6 cellular contexts compared by ENCODE assay signal in genomic region chr14:22887260-22887989, GRCh38. TPM values are rescaled to one million over a fixed set of nuclear protein-coding genes. Genes with fewer than 3 reads are reported as not detected.
DNase-seq lines count a peak whose midpoint lies in the region; ATAC-seq and TF ChIP-seq lines count a peak whose summit lies in the region.

No MANE protein-coding gene starts in this region.

- no peaks in the 10 kb centered on the region for H3K79me2 ChIP-seq in fibroblast of lung (ENCODE audit: control insufficient read depth, insufficient read depth, low read length)

- H4K20me1 ChIP-seq in fibroblast of lung (ENCODE audit: control insufficient read depth, extremely low read depth, insufficient read depth, low read length) = no peaks in the 10 kb centered on the region

- peak overlapping the region; percentile 13 for H2AFZ ChIP-seq in fibroblast of lung (ENCODE audit: low read length)

- in situ Hi-C loops in gastrocnemius medialis (cut with MboI; ENCODE audit: low sequenced_read_pairs in 4 of 4) = no loop called here

- H3K27ac ChIP-seq in fibroblast of lung (ENCODE audit: insufficient read depth, low read length) (peak overlapping the region; percentile 1), gastrocnemius medialis (no peak overlapping the region)

- TF ChIP-seq CTCF in fibroblast of lung (conservative IDR thresholded peaks at IDR 0.05 in 1 of 2, IDR thresholded peaks at IDR 0.05 in 1 of 2; ENCODE audit: low read depth in 1 of 2, low read length in 2 of 2) = no peak
- TF ChIP-seq CTCF in gastrocnemius medialis (IDR thresholded peaks at IDR 0.05 in 4 of 5, conservative IDR thresholded peaks at IDR 0.05 in 1 of 5) = no peak

- no peaks in the 10 kb centered on the region for H3K36me3 ChIP-seq in fibroblast of lung (ENCODE audit: control insufficient read depth, insufficient read depth, low read length)
- no peaks in the 10 kb centered on the region for H3K36me3 ChIP-seq in gastrocnemius medialis

- peak overlapping the region; percentile 51 for H3K9ac ChIP-seq in fibroblast of lung (ENCODE audit: insufficient read depth, low read length)

- intact Hi-C loops in gastrocnemius medialis (cut with DNase I; ENCODE audit: low total_unique reads) = no loop called here

- H3K27me3 ChIP-seq in fibroblast of lung (ENCODE audit: control insufficient read depth, insufficient read depth, low read length) (no peaks in the 10 kb centered on the region), gastrocnemius medialis (peaks cover 3 to 34% (median 26%) of the 10 kb centered on the region in 3 donors)

- H3K4me1 ChIP-seq in fibroblast of lung (ENCODE audit: control insufficient read depth, extremely low read depth, insufficient read depth, low read length) = peaks cover 5% of the 10 kb centered on the region
- H3K4me1 ChIP-seq in gastrocnemius medialis = peaks cover 0 to 8% of the 10 kb centered on the region in 2 donors

- peak; percentile 21 to 35 for ATAC-seq in gastrocnemius medialis

- TF ChIP-seq POLR2A in gastrocnemius medialis (IDR thresholded peaks at IDR 0.05) = no peak

- H3K4me3 ChIP-seq in fibroblast of lung (replicated peaks in 1 of 4; ENCODE audit: control extremely low read depth in 1 of 4, insufficient read depth in 1 of 4, low read depth in 3 of 4, low read length in 4 of 4) = peak overlapping the region; percentile 15 to 79 (median 41)
- H3K4me3 ChIP-seq in gastrocnemius medialis = peak overlapping the region; percentile 52 to 65 (median 58)

- peak; percentile 23 for DNase-seq in GM19240 (ENCODE audit: insufficient read length, low spot score)
- DNase-seq in HPDE6-E6E7 (ENCODE audit: extremely low spot score) = peak; percentile 61
- peak; percentile 81 to 96 for DNase-seq in SW 1271 (lab: John Stamatoyannopoulos, UW)
- DNase-seq in fibroblast of lung (ENCODE audit: low read depth in 2 of 2) = peak; percentile 79 to 90
- no peak for DNase-seq in gastrocnemius medialis
- DNase-seq in 8988T = no peak

- peak overlapping the region; percentile 38 for H3K4me2 ChIP-seq in fibroblast of lung (ENCODE audit: extremely low read depth, insufficient read depth, low read length)

- H3K9me3 ChIP-seq in fibroblast of lung (ENCODE audit: control insufficient read depth, insufficient read depth, low read depth, low read length) = no peaks in the 10 kb centered on the region
- no peaks in the 10 kb centered on the region for H3K9me3 ChIP-seq in gastrocnemius medialis

RNA-seq across cellular contexts. Expression of gene REM2, which starts 4.4 kb away (rescaled TPM):
- total RNA-seq in fibroblast of lung = 0.17 and 0.26 TPM in 2 replicates
- 0.02 and 0.06 TPM in 2 replicates for polyA plus RNA-seq in fibroblast of lung
- 0.10 and 0.15 TPM in 2 replicates for polyA plus RNA-seq in fibroblast of lung (2012)
- not detected in 2 replicates for polyA minus RNA-seq in fibroblast of lung (ENCODE audit: low replicate concordance)
- 1 to 10 TPM in 1 of 4 donors, not detected in 3; 1.1 TPM for total RNA-seq in gastrocnemius medialis

RNA-seq across cellular contexts. Expression of gene LRP10, which starts 15.9 kb away (rescaled TPM):
- total RNA-seq in fibroblast of lung (71.9 and 95.5 TPM in 2 replicates), gastrocnemius medialis (100 to 1,000 TPM in 1 of 4 donors, 10 to 100 TPM in 3; 31.1 to 109 (median 60.1) TPM)
- polyA plus RNA-seq in fibroblast of lung = 100 and 130 TPM in 2 replicates
- 143 and 172 TPM in 2 replicates for polyA plus RNA-seq in fibroblast of lung (2012)
- polyA minus RNA-seq in fibroblast of lung (ENCODE audit: low replicate concordance) = 703 and 794 TPM in 2 replicates

RNA-seq across cellular contexts. Expression of gene RBM23, which starts 31.5 kb away (rescaled TPM):
- total RNA-seq in fibroblast of lung (44.9 and 51.0 TPM in 2 replicates), gastrocnemius medialis (10 to 100 TPM; 37.7 to 83.3 (median 62.1) TPM)
- polyA plus RNA-seq in fibroblast of lung = 85.0 and 85.3 TPM in 2 replicates
- 43.9 and 46.4 TPM in 2 replicates for polyA plus RNA-seq in fibroblast of lung (2012)
- polyA minus RNA-seq in fibroblast of lung (ENCODE audit: low replicate concordance) = 45.9 and 58.8 TPM in 2 replicates

RNA-seq across cellular contexts. Expression of gene PRMT5, which starts 41.8 kb away (rescaled TPM):
- 50.3 and 54.8 TPM in 2 replicates for total RNA-seq in fibroblast of lung
- 91.7 and 136 TPM in 2 replicates for polyA plus RNA-seq in fibroblast of lung
- polyA plus RNA-seq in fibroblast of lung (2012) = 76.2 and 138 TPM in 2 replicates
- polyA minus RNA-seq in fibroblast of lung (ENCODE audit: low replicate concordance) = 184 and 335 TPM in 2 replicates
- 10 to 100 TPM; 67.2 to 83.2 (median 78.6) TPM for total RNA-seq in gastrocnemius medialis

RNA-seq across cellular contexts. Expression of gene MMP14, which starts 51.0 kb away (rescaled TPM):
- 346 and 375 TPM in 2 replicates for total RNA-seq in fibroblast of lung
- polyA plus RNA-seq in fibroblast of lung = 393 and 397 TPM in 2 replicates
- 394 and 407 TPM in 2 replicates for polyA plus RNA-seq in fibroblast of lung (2012)
- polyA minus RNA-seq in fibroblast of lung (ENCODE audit: low replicate concordance) = 565 and 590 TPM in 2 replicates
- total RNA-seq in gastrocnemius medialis = 10 to 100 TPM; 14.9 to 29.7 (median 20.8) TPM

Comparison
In these comparisons a context has a peak if more than half of its experiments do, and no peak if none do; other contexts are left out.
1. DNase-seq: peak in GM19240 (single experiment), HPDE6-E6E7 (single experiment), SW 1271 (2 of 2) and fibroblast of lung (2 of 2); none in gastrocnemius medialis (0 of 2) and 8988T (single experiment).